ENCODE assay signal across 1 cellular context in genomic region chr16:47499700-47500264, GRCh38.
TF ChIP-seq lines count a peak whose summit lies in the region.

No MANE protein-coding gene starts in this region.

TF ChIP-seq in HepG2, 621 proteins besides CTCF, POLR2A, EP300 and RAD21 (continued from another document):
- TF ChIP-seq HMGXB4 (CRISPR knock-in tag; IDR thresholded peaks at IDR 0.05; ENCODE audit: borderline replicate concordance in 1 of 2, low read depth in 1 of 2) (peak in 1 of 2 experiments; percentile 27; a peak in 1 of 4 replicates), IRF9 (CRISPR knock-in tag; IDR thresholded peaks at IDR 0.05; ENCODE audit: borderline replicate concordance) (no peak), ZNF615 (CRISPR knock-in tag; IDR thresholded peaks at IDR 0.05; ENCODE audit: borderline replicate concordance) (no peak), KLF15 (CRISPR knock-in tag; IDR thresholded peaks at IDR 0.05; ENCODE audit: borderline replicate concordance) (no peak), ZNF337 (CRISPR knock-in tag; IDR thresholded peaks at IDR 0.05; ENCODE audit: borderline replicate concordance, low read depth) (peak; percentile 70; the same call in 1 of the 2 replicates), RNF2 (conservative IDR thresholded peaks at IDR 0.05; ENCODE audit: low read depth) (no peak; the same call in 1 of the 2 replicates), ARNT2 (CRISPR knock-in tag; IDR thresholded peaks at IDR 0.05; ENCODE audit: low read depth) (no peak; the same call in 1 of the 2 replicates), ZSCAN5A (CRISPR knock-in tag; IDR thresholded peaks at IDR 0.05; ENCODE audit: borderline replicate concordance) (peak; percentile 91; the same call in 1 of the 2 replicates), NONO (IDR thresholded peaks at IDR 0.05) (no peak), NONO (CRISPR knock-in tag; conservative IDR thresholded peaks at IDR 0.05) (0 out of 2 replicates have a peak, but pooled peaks have one; percentile 35), NR1H2 (CRISPR knock-in tag; IDR thresholded peaks at IDR 0.05; ENCODE audit: borderline replicate concordance, low read depth) (no peak), RBM22 (optimal IDR thresholded peaks at IDR 0.05; ENCODE audit: low read length) (no peak), SETDB1 (CRISPR knock-in tag; IDR thresholded peaks at IDR 0.05; ENCODE audit: borderline replicate concordance) (no peak), ZNF574 (CRISPR knock-in tag; IDR thresholded peaks at IDR 0.05) (peak; percentile 60)
- TF ChIP-seq, protein P1, sequence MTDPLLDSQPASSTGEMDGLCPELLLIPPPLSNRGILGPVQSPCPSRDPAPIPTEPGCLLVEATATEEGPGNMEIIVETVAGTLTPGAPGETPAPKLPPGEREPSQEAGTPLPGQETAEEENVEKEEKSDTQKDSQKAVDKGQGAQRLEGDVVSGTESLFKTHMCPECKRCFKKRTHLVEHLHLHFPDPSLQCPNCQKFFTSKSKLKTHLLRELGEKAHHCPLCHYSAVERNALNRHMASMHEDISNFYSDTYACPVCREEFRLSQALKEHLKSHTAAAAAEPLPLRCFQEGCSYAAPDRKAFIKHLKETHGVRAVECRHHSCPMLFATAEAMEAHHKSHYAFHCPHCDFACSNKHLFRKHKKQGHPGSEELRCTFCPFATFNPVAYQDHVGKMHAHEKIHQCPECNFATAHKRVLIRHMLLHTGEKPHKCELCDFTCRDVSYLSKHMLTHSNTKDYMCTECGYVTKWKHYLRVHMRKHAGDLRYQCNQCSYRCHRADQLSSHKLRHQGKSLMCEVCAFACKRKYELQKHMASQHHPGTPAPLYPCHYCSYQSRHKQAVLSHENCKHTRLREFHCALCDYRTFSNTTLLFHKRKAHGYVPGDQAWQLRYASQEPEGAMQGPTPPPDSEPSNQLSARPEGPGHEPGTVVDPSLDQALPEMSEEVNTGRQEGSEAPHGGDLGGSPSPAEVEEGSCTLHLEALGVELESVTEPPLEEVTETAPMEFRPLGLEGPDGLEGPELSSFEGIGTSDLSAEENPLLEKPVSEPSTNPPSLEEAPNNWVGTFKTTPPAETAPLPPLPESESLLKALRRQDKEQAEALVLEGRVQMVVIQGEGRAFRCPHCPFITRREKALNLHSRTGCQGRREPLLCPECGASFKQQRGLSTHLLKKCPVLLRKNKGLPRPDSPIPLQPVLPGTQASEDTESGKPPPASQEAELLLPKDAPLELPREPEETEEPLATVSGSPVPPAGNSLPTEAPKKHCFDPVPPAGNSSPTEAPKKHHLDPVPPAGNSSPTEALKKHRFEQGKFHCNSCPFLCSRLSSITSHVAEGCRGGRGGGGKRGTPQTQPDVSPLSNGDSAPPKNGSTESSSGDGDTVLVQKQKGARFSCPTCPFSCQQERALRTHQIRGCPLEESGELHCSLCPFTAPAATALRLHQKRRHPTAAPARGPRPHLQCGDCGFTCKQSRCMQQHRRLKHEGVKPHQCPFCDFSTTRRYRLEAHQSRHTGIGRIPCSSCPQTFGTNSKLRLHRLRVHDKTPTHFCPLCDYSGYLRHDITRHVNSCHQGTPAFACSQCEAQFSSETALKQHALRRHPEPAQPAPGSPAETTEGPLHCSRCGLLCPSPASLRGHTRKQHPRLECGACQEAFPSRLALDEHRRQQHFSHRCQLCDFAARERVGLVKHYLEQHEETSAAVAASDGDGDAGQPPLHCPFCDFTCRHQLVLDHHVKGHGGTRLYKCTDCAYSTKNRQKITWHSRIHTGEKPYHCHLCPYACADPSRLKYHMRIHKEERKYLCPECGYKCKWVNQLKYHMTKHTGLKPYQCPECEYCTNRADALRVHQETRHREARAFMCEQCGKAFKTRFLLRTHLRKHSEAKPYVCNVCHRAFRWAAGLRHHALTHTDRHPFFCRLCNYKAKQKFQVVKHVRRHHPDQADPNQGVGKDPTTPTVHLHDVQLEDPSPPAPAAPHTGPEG (CRISPR knock-in tag; IDR thresholded peaks at IDR 0.05): no peak
- TF ChIP-seq, protein P2, sequence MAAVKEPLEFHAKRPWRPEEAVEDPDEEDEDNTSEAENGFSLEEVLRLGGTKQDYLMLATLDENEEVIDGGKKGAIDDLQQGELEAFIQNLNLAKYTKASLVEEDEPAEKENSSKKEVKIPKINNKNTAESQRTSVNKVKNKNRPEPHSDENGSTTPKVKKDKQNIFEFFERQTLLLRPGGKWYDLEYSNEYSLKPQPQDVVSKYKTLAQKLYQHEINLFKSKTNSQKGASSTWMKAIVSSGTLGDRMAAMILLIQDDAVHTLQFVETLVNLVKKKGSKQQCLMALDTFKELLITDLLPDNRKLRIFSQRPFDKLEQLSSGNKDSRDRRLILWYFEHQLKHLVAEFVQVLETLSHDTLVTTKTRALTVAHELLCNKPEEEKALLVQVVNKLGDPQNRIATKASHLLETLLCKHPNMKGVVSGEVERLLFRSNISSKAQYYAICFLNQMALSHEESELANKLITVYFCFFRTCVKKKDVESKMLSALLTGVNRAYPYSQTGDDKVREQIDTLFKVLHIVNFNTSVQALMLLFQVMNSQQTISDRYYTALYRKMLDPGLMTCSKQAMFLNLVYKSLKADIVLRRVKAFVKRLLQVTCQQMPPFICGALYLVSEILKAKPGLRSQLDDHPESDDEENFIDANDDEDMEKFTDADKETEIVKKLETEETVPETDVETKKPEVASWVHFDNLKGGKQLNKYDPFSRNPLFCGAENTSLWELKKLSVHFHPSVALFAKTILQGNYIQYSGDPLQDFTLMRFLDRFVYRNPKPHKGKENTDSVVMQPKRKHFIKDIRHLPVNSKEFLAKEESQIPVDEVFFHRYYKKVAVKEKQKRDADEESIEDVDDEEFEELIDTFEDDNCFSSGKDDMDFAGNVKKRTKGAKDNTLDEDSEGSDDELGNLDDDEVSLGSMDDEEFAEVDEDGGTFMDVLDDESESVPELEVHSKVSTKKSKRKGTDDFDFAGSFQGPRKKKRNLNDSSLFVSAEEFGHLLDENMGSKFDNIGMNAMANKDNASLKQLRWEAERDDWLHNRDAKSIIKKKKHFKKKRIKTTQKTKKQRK (IDR thresholded peaks at IDR 0.05; ENCODE audit: low read length): no peak
- TF ChIP-seq, protein P3, sequence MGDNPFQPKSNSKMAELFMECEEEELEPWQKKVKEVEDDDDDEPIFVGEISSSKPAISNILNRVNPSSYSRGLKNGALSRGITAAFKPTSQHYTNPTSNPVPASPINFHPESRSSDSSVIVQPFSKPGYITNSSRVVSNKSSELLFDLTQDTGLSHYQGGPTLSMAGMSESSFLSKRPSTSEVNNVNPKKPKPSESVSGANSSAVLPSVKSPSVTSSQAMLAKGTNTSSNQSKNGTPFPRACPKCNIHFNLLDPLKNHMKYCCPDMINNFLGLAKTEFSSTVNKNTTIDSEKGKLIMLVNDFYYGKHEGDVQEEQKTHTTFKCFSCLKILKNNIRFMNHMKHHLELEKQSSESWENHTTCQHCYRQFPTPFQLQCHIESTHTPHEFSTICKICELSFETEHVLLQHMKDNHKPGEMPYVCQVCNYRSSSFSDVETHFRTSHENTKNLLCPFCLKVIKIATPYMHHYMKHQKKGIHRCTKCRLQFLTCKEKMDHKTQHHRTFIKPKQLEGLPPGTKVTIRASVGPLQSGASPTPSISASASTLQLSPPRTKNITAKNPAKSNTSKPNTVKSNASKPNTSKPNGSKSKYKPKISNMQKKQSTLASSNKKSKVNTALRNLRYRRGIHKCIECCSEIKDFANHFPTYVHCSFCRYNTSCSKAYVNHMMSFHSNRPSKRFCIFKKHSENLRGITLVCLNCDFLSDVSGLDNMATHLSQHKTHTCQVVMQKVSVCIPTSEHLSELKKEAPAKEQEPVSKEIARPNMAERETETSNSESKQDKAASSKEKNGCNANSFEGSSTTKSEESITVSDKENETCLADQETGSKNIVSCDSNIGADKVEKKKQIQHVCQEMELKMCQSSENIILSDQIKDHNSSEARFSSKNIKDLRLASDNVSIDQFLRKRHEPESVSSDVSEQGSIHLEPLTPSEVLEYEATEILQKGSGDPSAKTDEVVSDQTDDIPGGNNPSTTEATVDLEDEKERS (CRISPR knock-in tag; IDR thresholded peaks at IDR 0.05): no peak
- TF ChIP-seq, protein P4, sequence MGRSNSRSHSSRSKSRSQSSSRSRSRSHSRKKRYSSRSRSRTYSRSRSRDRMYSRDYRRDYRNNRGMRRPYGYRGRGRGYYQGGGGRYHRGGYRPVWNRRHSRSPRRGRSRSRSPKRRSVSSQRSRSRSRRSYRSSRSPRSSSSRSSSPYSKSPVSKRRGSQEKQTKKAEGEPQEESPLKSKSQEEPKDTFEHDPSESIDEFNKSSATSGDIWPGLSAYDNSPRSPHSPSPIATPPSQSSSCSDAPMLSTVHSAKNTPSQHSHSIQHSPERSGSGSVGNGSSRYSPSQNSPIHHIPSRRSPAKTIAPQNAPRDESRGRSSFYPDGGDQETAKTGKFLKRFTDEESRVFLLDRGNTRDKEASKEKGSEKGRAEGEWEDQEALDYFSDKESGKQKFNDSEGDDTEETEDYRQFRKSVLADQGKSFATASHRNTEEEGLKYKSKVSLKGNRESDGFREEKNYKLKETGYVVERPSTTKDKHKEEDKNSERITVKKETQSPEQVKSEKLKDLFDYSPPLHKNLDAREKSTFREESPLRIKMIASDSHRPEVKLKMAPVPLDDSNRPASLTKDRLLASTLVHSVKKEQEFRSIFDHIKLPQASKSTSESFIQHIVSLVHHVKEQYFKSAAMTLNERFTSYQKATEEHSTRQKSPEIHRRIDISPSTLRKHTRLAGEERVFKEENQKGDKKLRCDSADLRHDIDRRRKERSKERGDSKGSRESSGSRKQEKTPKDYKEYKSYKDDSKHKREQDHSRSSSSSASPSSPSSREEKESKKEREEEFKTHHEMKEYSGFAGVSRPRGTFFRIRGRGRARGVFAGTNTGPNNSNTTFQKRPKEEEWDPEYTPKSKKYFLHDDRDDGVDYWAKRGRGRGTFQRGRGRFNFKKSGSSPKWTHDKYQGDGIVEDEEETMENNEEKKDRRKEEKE (IDR thresholded peaks at IDR 0.05): no peak
